1 cellular context compared by ENCODE assay signal in genomic region chr4:41256740-41257256, GRCh38.
TF ChIP-seq lines count a peak whose summit lies in the region.

Gene UCHL1, plus strand, starts transcription at chr4:41256928. Its CDS starts 49 bp downstream, at chr4:41256977.

TF ChIP-seq in GM12878, 131 proteins besides CTCF, POLR2A, EP300 and RAD21 (continued from another document):
- TF ChIP-seq, protein P1, sequence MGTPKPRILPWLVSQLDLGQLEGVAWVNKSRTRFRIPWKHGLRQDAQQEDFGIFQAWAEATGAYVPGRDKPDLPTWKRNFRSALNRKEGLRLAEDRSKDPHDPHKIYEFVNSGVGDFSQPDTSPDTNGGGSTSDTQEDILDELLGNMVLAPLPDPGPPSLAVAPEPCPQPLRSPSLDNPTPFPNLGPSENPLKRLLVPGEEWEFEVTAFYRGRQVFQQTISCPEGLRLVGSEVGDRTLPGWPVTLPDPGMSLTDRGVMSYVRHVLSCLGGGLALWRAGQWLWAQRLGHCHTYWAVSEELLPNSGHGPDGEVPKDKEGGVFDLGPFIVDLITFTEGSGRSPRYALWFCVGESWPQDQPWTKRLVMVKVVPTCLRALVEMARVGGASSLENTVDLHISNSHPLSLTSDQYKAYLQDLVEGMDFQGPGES (IDR thresholded peaks at IDR 0.05), result no peak
- TF ChIP-seq TAF1 (IDR thresholded peaks at IDR 0.05; ENCODE audit: borderline replicate concordance, low read depth, low read length) (peak; percentile 32; the same call in 1 of the 2 replicates), TCF3 (IDR thresholded peaks at IDR 0.05; ENCODE audit: borderline replicate concordance, insufficient read depth, low read depth, low read length) (0 out of 2 replicates have a peak, but pooled peaks have one; percentile 6)
